Comparison of ENCODE assay signal across 8 cellular contexts in genomic region chr20:62808211-62808865, GRCh38. TPM values are rescaled to one million over a fixed set of nuclear protein-coding genes. Genes with fewer than 3 reads are reported as not detected.
DNase-seq lines count a peak whose midpoint lies in the region; ATAC-seq and TF ChIP-seq lines count a peak whose summit lies in the region.

No MANE protein-coding gene starts in this region.

- H3K9me3 ChIP-seq in RWPE2 (ENCODE audit: severe bottlenecking), result no peaks in the 10 kb centered on the region
- no peaks in the 10 kb centered on the region for H3K9me3 ChIP-seq in aorta (ENCODE audit: control insufficient read depth, low read length)

- H3K4me3 ChIP-seq in HFF-Myc (replicated peaks; ENCODE audit: low read depth, low read length) (no peak overlapping the region), RWPE2 (ENCODE audit: severe bottlenecking) (no peak overlapping the region), aorta (ENCODE audit: low read length in 2 of 2) (no peak overlapping the region)

- H3K36me3 ChIP-seq in RWPE2 (ENCODE audit: low read depth), result peaks cover 68% of the 10 kb centered on the region
- peaks cover 0 to 11% of the 10 kb centered on the region in 2 donors for H3K36me3 ChIP-seq in aorta (ENCODE audit: control insufficient read depth in 1 of 2, insufficient read depth in 2 of 2, low read length in 1 of 2)

- H3K27ac ChIP-seq in RWPE2 (ENCODE audit: poor library complexity, severe bottlenecking), result no peak overlapping the region
- no peak overlapping the region for H3K27ac ChIP-seq in aorta (ENCODE audit: low read depth in 1 of 2, low read length in 2 of 2)

- peaks cover 9% of the 10 kb centered on the region for H3K4me1 ChIP-seq in RWPE2 (ENCODE audit: insufficient read depth, poor library complexity, severe bottlenecking)
- no peaks in the 10 kb centered on the region for H3K4me1 ChIP-seq in aorta (ENCODE audit: control insufficient read depth in 1 of 2, insufficient read depth in 2 of 2, low read length in 2 of 2)

- intact Hi-C loops in posterior cingulate gyrus (cut with DNase I) (loop anchor here (5.0 kb wide), 2 partner anchors 39 to 141 kb away; no protein-coding TSS in a partner anchor), aorta (cut with DNase I) (loop anchor here (1.0 to 10.0 kb wide), 5 partner anchors 141 to 311 kb away; partner anchors contain the start of gene SLC17A9 (in 1 of the 2))

- 41 to 43% methylated on average over 20 to 21 of the region's 21 CpGs for WGBS in aorta, 2 donors

- peak in 11 of 14 donors; percentile 12 to 67 (median 31) for DNase-seq in C1 segment of cervical spinal cord (lab: John Stamatoyannopoulos, UW)
- no peak for DNase-seq in HFF-Myc (ENCODE audit: extremely low read depth, low read depth)
- peak; percentile 86 for DNase-seq in RWPE2 (ENCODE audit: low spot score)
- peak; percentile 91 for DNase-seq in activated effector memory CD4-positive, alpha-beta T cell treated with anti-CD3 and anti-CD28 coated beads, Interleukin-2, amount 50 U/mL, for 16 hours
- DNase-seq in foreskin melanocyte, result peak; percentile 37
- peak; percentile 46 to 96 (median 82) for DNase-seq in posterior cingulate gyrus
- DNase-seq in aorta, result peak; percentile 79 to 92
- no peak for DNase-seq in GDM1 (lab: John Stamatoyannopoulos, UW)

- H3K27me3 ChIP-seq in RWPE2 (ENCODE audit: insufficient read depth, poor library complexity, severe bottlenecking) (no peaks in the 10 kb centered on the region), aorta (ENCODE audit: control insufficient read depth in 1 of 2, insufficient read depth in 2 of 2, low read length in 1 of 2) (no peaks in the 10 kb centered on the region)

- peak; percentile 97 for TF ChIP-seq CTCF in HFF-Myc (IDR thresholded peaks at IDR 0.05; ENCODE audit: low read depth, low read length, missing control alignments)
- peak; percentile 100 for TF ChIP-seq CTCF in RWPE2 (IDR thresholded peaks at IDR 0.05; ENCODE audit: poor library complexity, severe bottlenecking)

- ATAC-seq in RWPE2 (ENCODE audit: low read depth) (peak; percentile 34), aorta (ENCODE audit: low FRiP score) (peak; percentile 73)

RNA-seq across cellular contexts. Expression of gene OGFR, which starts 3.7 kb away (rescaled TPM):
- total RNA-seq in aorta, result 10 to 100 TPM; 31.7 to 42.6 TPM
- 10 to 100 TPM; 18.5 to 58.8 TPM for polyA plus RNA-seq in aorta

RNA-seq across cellular contexts. Expression of gene COL9A3, which starts 8.5 kb away (rescaled TPM):
- 1 to 10 TPM; 1.5 to 6.5 TPM for total RNA-seq in aorta
- under 1 TPM; 0.13 to 0.77 TPM for polyA plus RNA-seq in aorta

RNA-seq across cellular contexts. Expression of gene MRGBP, which starts 12.1 kb away (rescaled TPM):
- 1 to 10 TPM; 7.5 to 7.6 TPM for total RNA-seq in aorta
- polyA plus RNA-seq in aorta, result 1 to 10 TPM; 4.0 to 7.8 TPM

RNA-seq across cellular contexts. Expression of gene TCFL5, which starts 53.3 kb away (rescaled TPM):
- 10 to 100 TPM in 1 of 2 donors, 1 to 10 TPM in 1; 4.9 to 10.7 TPM for total RNA-seq in aorta
- 1 to 10 TPM; 4.5 TPM for polyA plus RNA-seq in aorta

Comparison
In these comparisons a context has a peak if more than half of its experiments do, and no peak if none do; other contexts are left out.
1. DNase-seq: peak in C1 segment of cervical spinal cord (11 of 14), RWPE2 (single experiment), activated effector memory CD4-positive, alpha-beta T cell treated with anti-CD3 and anti-CD28 coated beads, Interleukin-2, amount 50 U/mL, for 16 hours (single experiment), foreskin melanocyte (single experiment), posterior cingulate gyrus (10 of 10) and aorta (2 of 2); none in HFF-Myc (single experiment) and GDM1 (single experiment).